ENCODE assay signal across 8 cellular contexts in the genomic region with DNA sequence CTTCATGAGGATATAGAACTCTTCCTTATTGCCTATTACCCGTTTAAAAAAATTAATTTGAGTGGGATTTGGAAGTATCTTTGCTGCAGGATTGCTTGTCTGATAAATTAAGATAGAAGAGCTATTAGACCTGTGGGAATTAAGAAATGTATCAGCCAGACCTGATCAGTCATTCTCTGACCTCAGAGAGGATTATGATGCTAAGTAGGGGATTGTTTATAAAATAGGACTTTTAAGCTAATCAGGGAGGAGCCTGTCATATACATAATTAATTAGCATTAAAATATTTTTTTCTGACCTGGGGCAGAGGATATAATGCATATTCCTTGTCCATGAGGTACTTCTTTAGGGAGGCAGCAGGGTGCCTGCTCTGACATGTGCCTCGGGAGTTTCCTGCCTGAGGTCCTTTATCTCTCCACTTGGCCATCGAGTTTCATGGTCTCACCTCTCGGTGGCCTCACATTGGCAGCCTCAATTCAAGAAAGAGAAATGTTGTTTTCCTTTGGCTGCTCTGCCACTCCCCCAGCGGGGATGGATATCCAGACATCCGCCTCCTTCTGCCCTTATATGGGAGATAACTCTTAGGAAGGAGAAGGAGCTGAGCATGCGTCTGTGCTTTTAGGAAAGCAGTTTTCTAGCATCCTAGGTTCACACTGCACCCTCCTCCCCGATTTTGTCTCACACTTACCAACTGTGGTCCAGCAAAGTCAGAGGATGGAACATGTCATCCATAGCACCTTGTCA. TPM values are rescaled to one million over a fixed set of nuclear protein-coding genes. Genes with fewer than 3 reads are reported as not detected.
DNase-seq lines count a peak whose midpoint lies in the region; ATAC-seq and TF ChIP-seq lines count a peak whose summit lies in the region.

No MANE protein-coding gene starts in this region.

- 18% methylated on average over 8 of the region's 8 CpGs for WGBS in hepatocyte (ENCODE audit: low lambda C conversion rate, missing lambda C conversion rate)

- peak overlapping the region; percentile 71 for H2AFZ ChIP-seq in hepatocyte

- H3K27me3 Mint-ChIP-seq in progenitor cell of endocrine pancreas, result peaks cover 19% of the 10 kb centered on the region

- H3K4me3 ChIP-seq in AG09309 (ENCODE audit: control insufficient read depth, low read depth, low read length) (peak overlapping the region; percentile 93), hepatocyte (peak overlapping the region; percentile 72)

- H4K20me1 ChIP-seq in hepatocyte (ENCODE audit: insufficient read depth, poor library complexity, severe bottlenecking), result no peaks in the 10 kb centered on the region

- peak overlapping the region; percentile 3 for H3K27ac ChIP-seq in hepatocyte

- H3K36me3 Mint-ChIP-seq in progenitor cell of endocrine pancreas (ENCODE audit: insufficient read depth), result peaks cover 5% of the 10 kb centered on the region

- H3K4me2 ChIP-seq in hepatocyte, result peak overlapping the region; percentile 97

- H3K36me3 ChIP-seq in hepatocyte (replicated peaks; ENCODE audit: insufficient read depth, low read depth), result no peaks in the 10 kb centered on the region

- no peaks in the 10 kb centered on the region for H3K9me3 Mint-ChIP-seq in progenitor cell of endocrine pancreas (ENCODE audit: low read depth)

- H3K4me1 ChIP-seq in hepatocyte (ENCODE audit: insufficient read depth), result peaks cover 13% of the 10 kb centered on the region

- no peak overlapping the region for H3K27ac Mint-ChIP-seq in progenitor cell of endocrine pancreas

- no peaks in the 10 kb centered on the region for H3K9me3 ChIP-seq in hepatocyte (ENCODE audit: low read depth)

- no peaks in the 10 kb centered on the region for H3K27me3 ChIP-seq in hepatocyte

- TF ChIP-seq CTCF in AG09309 (IDR thresholded peaks at IDR 0.05; ENCODE audit: control insufficient read depth, insufficient read depth, low read depth, low read length, missing control alignments) (no peak), hepatocyte (IDR thresholded peaks at IDR 0.05; ENCODE audit: poor library complexity) (no peak), progenitor cell of endocrine pancreas (IDR thresholded peaks at IDR 0.05; ENCODE audit: unreplicated experiment) (no peak)

- H3K79me2 ChIP-seq in hepatocyte, result no peaks in the 10 kb centered on the region

- peak overlapping the region; percentile 69 for H3K4me3 Mint-ChIP-seq in progenitor cell of endocrine pancreas (ENCODE audit: low read depth)

- no peaks in the 10 kb centered on the region for H3K9me2 ChIP-seq in hepatocyte (replicated peaks; ENCODE audit: insufficient read depth)

- ATAC-seq in GM18909 (IDR thresholded peaks at IDR 0.05; ENCODE audit: poor library complexity, unreplicated experiment), result no peak
- ATAC-seq in GM21447 (IDR thresholded peaks at IDR 0.05; ENCODE audit: unreplicated experiment), result no peak

- DNase-seq in AG09309 (ENCODE audit: low read depth), result peak; percentile 32
- peak; percentile 79 for DNase-seq in LHCN-M2 (ENCODE audit: low read depth)
- DNase-seq in astrocyte of the hippocampus (ENCODE audit: low read depth, low spot score), result peak; percentile 88
- peak; percentile 74 for DNase-seq in hepatocyte (ENCODE audit: low spot score)
- DNase-seq in progenitor cell of endocrine pancreas (ENCODE audit: low spot score, unreplicated experiment), result no peak
- DNase-seq in DMS79 treated with DMSO at 0.1 percent for 48 hours (lab: John Stamatoyannopoulos, UW), result no peak

- peaks cover 26% of the 10 kb centered on the region for H3K4me1 Mint-ChIP-seq in progenitor cell of endocrine pancreas (ENCODE audit: low read depth)

RNA-seq across cellular contexts. Expression of a gene that starts 41.1 kb away (rescaled TPM):
- 17.0 and 17.1 TPM in 2 replicates for total RNA-seq in LHCN-M2 (2014; rRNA removed)
- polyA plus RNA-seq in LHCN-M2 (2012), result 4.6 TPM
- 14.7 and 18.4 TPM in 2 replicates for total RNA-seq in hepatocyte
- 5.2 and 8.2 TPM in 2 replicates for polyA plus RNA-seq in hepatocyte
- total RNA-seq in progenitor cell of endocrine pancreas, result 23.5 and 25.0 TPM in 2 replicates

RNA-seq across cellular contexts. Expression of a gene that starts 47.0 kb away (rescaled TPM):
- total RNA-seq in LHCN-M2 (2014; rRNA removed) (45.2 and 47.6 TPM in 2 replicates), hepatocyte (40.5 and 42.1 TPM in 2 replicates), progenitor cell of endocrine pancreas (36.7 and 38.7 TPM in 2 replicates)
- polyA plus RNA-seq in LHCN-M2 (2012), result 16.4 TPM
- polyA plus RNA-seq in hepatocyte, result 27.9 and 32.7 TPM in 2 replicates

RNA-seq across cellular contexts. Expression of a gene that starts 59.5 kb away (rescaled TPM):
- total RNA-seq in LHCN-M2 (2014; rRNA removed) (1.2 and 2.1 TPM in 2 replicates), hepatocyte (8.7 and 14.8 TPM in 2 replicates), progenitor cell of endocrine pancreas (16.2 and 19.4 TPM in 2 replicates)
- polyA plus RNA-seq in LHCN-M2 (2012), result 2.6 TPM
- polyA plus RNA-seq in hepatocyte, result 21.1 and 23.7 TPM in 2 replicates

Comparison
In these comparisons a context has a peak if more than half of its experiments do, and no peak if none do; other contexts are left out.
1. DNase-seq: peak in AG09309 (single experiment), LHCN-M2 (single experiment), astrocyte of the hippocampus (single experiment) and hepatocyte (single experiment); none in progenitor cell of endocrine pancreas (single experiment) and DMS79 treated with DMSO at 0.1 percent for 48 hours (single experiment).